Comparison of ENCODE assay signal across 27 cellular contexts in genomic region chr4:137738377-137738990, GRCh38.
"Had no signal": no experiment of that assay in that cellular context is flagged by ENCODE, and none has a peak within 500 bp of the region (broad histone marks: within the 10 kb centered on the region; RNA-seq: fewer than 3 reads in every experiment).

No MANE protein-coding gene starts in this region.

- H3K27ac ChIP-seq: epithelial cell of prostate, foreskin keratinocyte, hepatocyte, neutrophil, pancreas, stomach, transverse colon had no signal

- H3K4me3 ChIP-seq: hepatocyte, pancreas, smooth muscle cell, stomach, transverse colon had no signal

- H3K27me3 ChIP-seq: foreskin keratinocyte, hepatocyte, neutrophil, pancreas, stomach, transverse colon had no signal

- H3K36me3 ChIP-seq: neutrophil, pancreas, stomach, transverse colon had no signal

- ATAC-seq: activated CD4-positive, alpha-beta T cell treated with anti-CD3 and anti-CD28 coated beads for 36 hours; foreskin keratinocyte; left ventricle myocardium superior; naive thymus-derived CD8-positive, alpha-beta T cell; pancreas; right cardiac atrium; stimulated activated memory B cell treated with anti-CD40 and anti-IgM and Interleukin-4, amounts not matched to agents 10 μg/mL and 1 μg/mL and 100 μg/mL, for 72 hours; T-helper 17 cell had no signal

- H3K9me3 ChIP-seq: neutrophil, pancreas, transverse colon had no signal

- DNase-seq: activated B cell treated with CpG ODN at 0.5 μM for 24 hours; activated CD4-positive, alpha-beta T cell treated with anti-CD3 and anti-CD28 coated beads for 36 hours; activated CD4-positive, alpha-beta T cell treated with anti-CD3 and anti-CD28 coated beads, Interleukin-2, amount 50 U/mL, for 4 hours; activated CD8-positive, alpha-beta memory T cell treated with anti-CD3 and anti-CD28 coated beads for 24 hours; activated CD8-positive, alpha-beta memory T cell treated with anti-CD3 and anti-CD28 coated beads, Interleukin-2, amount 50 U/mL, for 4 hours; activated naive CD4-positive, alpha-beta T cell treated with anti-CD3 and anti-CD28 coated beads for 36 hours; activated naive CD8-positive, alpha-beta T cell treated with anti-CD3 and anti-CD28 coated beads, Interleukin-2, amount 10 ng/mL, durations not matched to agents 7 days and 5 days; activated T-cell treated with anti-CD3 and anti-CD28 coated beads, Interleukin-2, amount 50 U/mL, for 24 hours; amygdala; cerebellar nuclear complex; cortex of kidney; foreskin keratinocyte; immature natural killer cell; left ventricle myocardium superior; mammary epithelial cell; naive thymus-derived CD8-positive, alpha-beta T cell; pancreas; right cardiac atrium; stimulated activated CD4-positive, alpha-beta T cell treated with anti-CD3 and anti-CD28 coated beads, Interleukin-15, amount 100 ng/mL, for 24 hours; stomach; T-helper 17 cell; transverse colon had no signal

- H3K4me1 ChIP-seq: foreskin keratinocyte, pancreas, stomach, transverse colon had no signal
